Comparison of ENCODE assay signal across 11 cellular contexts in the genomic region with DNA sequence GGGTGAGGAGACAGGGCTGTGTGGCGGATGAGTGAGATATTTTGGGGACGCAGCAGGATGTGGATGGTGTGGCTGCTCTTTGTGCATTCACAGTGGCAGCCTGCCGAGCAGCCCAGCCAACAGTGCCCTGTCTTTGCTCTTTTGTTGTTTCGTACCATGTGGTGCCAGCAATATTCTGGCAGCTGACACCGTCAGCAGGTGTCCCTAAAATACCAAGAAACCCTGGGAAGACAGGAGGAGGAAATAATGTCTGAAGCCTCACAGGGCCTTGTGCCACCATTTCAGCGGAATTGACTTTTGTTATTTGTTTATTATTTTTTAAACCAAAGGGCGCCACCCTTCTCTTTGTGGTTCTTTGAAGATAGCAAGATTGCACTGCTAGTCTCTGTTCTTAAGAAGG.
DNase-seq lines count a peak whose midpoint lies in the region; ATAC-seq lines count a peak whose summit lies in the region.
"Had no signal": no experiment of that assay in that cellular context is flagged by ENCODE, and none has a peak within 500 bp of the region (broad histone marks: within the 10 kb centered on the region; RNA-seq: fewer than 3 reads in every experiment).

No MANE protein-coding gene starts in this region.

- H3K4me3 Mint-ChIP-seq in activated T-helper 17 cell treated with anti-CD3 and anti-CD28 coated beads, Interleukin-2, amount 50 U/mL, for 72 hours: no peak overlapping the region

- H3K36me3 Mint-ChIP-seq in activated T-helper 17 cell treated with anti-CD3 and anti-CD28 coated beads, Interleukin-2, amount 50 U/mL, for 72 hours (ENCODE audit: low read depth): no peaks in the 10 kb centered on the region

- peak; percentile 50 for DNase-seq in D341Med (ENCODE audit: low spot score)
- DNase-seq in NCI-H2171 treated with DMSO at 0.1 percent for 48 hours (lab: John Stamatoyannopoulos, UW): peak; percentile 58
- DNase-seq in globus pallidus (ENCODE audit: low spot score): peak; percentile 87
- DNase-seq in nucleus accumbens (lab: John Stamatoyannopoulos, UW): peak in 50 of 56 donors; percentile 6 to 84 (median 55)
- no peak for DNase-seq in activated naive CD4-positive, alpha-beta T cell treated with Interleukin-2 at 50 U/mL for 16 hours
- no peak for DNase-seq in iPS-NIHi7 (ENCODE audit: extremely low spot score)
- DNase-seq: activated CD8-positive, alpha-beta memory T cell treated with anti-CD3 and anti-CD28 coated beads, Interleukin-2, amount 50 U/mL, for 48 hours; esophagus squamous epithelium; NCI-H226 had no signal

- no peaks in the 10 kb centered on the region for H3K9me3 Mint-ChIP-seq in activated T-helper 17 cell treated with anti-CD3 and anti-CD28 coated beads, Interleukin-2, amount 50 U/mL, for 72 hours

- H3K27ac Mint-ChIP-seq in activated T-helper 17 cell treated with anti-CD3 and anti-CD28 coated beads, Interleukin-2, amount 50 U/mL, for 72 hours: no peak overlapping the region

- no peaks in the 10 kb centered on the region for H3K27me3 Mint-ChIP-seq in activated T-helper 17 cell treated with anti-CD3 and anti-CD28 coated beads, Interleukin-2, amount 50 U/mL, for 72 hours

- ATAC-seq in activated T-helper 17 cell treated with anti-CD3 and anti-CD28 coated beads, Interleukin-2, amount 50 U/mL, for 72 hours (replicated peaks): no peak
- ATAC-seq in HG03378 (IDR thresholded peaks at IDR 0.05; ENCODE audit: unreplicated experiment): no peak

- H3K4me1 Mint-ChIP-seq in activated T-helper 17 cell treated with anti-CD3 and anti-CD28 coated beads, Interleukin-2, amount 50 U/mL, for 72 hours: no peaks in the 10 kb centered on the region

Comparison
In these comparisons a context has a peak if more than half of its experiments do, and no peak if none do; other contexts are left out.
1. DNase-seq: peak in D341Med (single experiment), NCI-H2171 treated with DMSO at 0.1 percent for 48 hours (single experiment), globus pallidus (single experiment) and nucleus accumbens (50 of 56); none in activated naive CD4-positive, alpha-beta T cell treated with Interleukin-2 at 50 U/mL for 16 hours (single experiment) and iPS-NIHi7 (single experiment).